In genomic region chr2:217979151-217979811, GRCh38 we compare ENCODE assay signal across 1 cellular context.
TF ChIP-seq lines count a peak whose summit lies in the region.

No MANE protein-coding gene starts in this region.

TF ChIP-seq in GM23338, 12 proteins besides CTCF, POLR2A, EP300 and RAD21 (continued from another document):
- TF ChIP-seq REST (IDR thresholded peaks at IDR 0.05; ENCODE audit: unreplicated experiment) = no peak
